Comparison of ENCODE assay signal across 1 cellular context in genomic region chr12:949337-950099, GRCh38.
TF ChIP-seq lines count a peak whose summit lies in the region.

TSS of gene RAD52 (minus strand) at chr12:949694. CDS start at chr12:933058, 16,636 bp downstream.

TF ChIP-seq in GM12878, 131 proteins besides CTCF, POLR2A, EP300 and RAD21 (continued from another document and continues in another):
- TF ChIP-seq ZNF592 (IDR thresholded peaks at IDR 0.05) (peak; percentile 99), RFX5 (IDR thresholded peaks at IDR 0.05; ENCODE audit: low read depth, low read length) (peak; percentile 16; the same call in 1 of the 2 replicates), YY1 (IDR thresholded peaks at IDR 0.05; ENCODE audit: low read depth, low read length) (peak; percentile 84), SKIL (IDR thresholded peaks at IDR 0.05; ENCODE audit: low read depth, poor library complexity, severe bottlenecking) (peak; percentile 77), CEBPB (IDR thresholded peaks at IDR 0.05; ENCODE audit: borderline replicate concordance in 1 of 2, low read depth in 2 of 2, low read length in 2 of 2) (no peak), HDAC6 (IDR thresholded peaks at IDR 0.05; ENCODE audit: unreplicated experiment) (no peak), HCFC1 (IDR thresholded peaks at IDR 0.05; ENCODE audit: low read length) (peak; percentile 80), NR2C1 (IDR thresholded peaks at IDR 0.05) (peak; percentile 61; the same call in 1 of the 2 replicates), EGR1 (IDR thresholded peaks at IDR 0.05; ENCODE audit: borderline replicate concordance in 1 of 2, low read depth in 2 of 2, low read length in 2 of 2) (peak in 1 of 2 experiments; percentile 98; a peak in 2 of 3 replicates), FOXK2 (IDR thresholded peaks at IDR 0.05) (no peak; the same call in 1 of the 2 replicates), ESRRA (IDR thresholded peaks at IDR 0.05; ENCODE audit: low read length) (no peak; the same call in 1 of the 2 replicates), JUND (IDR thresholded peaks at IDR 0.05; ENCODE audit: low read depth, low read length) (peak; percentile 42; the same call in 1 of the 2 replicates), SUPT20H (IDR thresholded peaks at IDR 0.05; ENCODE audit: borderline replicate concordance, control insufficient read depth, low read depth, low read length) (no peak), ZNF217 (IDR thresholded peaks at IDR 0.05) (no peak), ZBTB4 (CRISPR knock-in tag; IDR thresholded peaks at IDR 0.05) (no peak), CEBPZ (IDR thresholded peaks at IDR 0.05; ENCODE audit: low read depth, low read length) (no peak; the same call in 1 of the 2 replicates), E2F4 (IDR thresholded peaks at IDR 0.05; ENCODE audit: low read depth, low read length) (peak; percentile 71; the same call in 1 of the 2 replicates), RELA (IDR thresholded peaks at IDR 0.05; ENCODE audit: borderline replicate concordance, partially characterized antibody) (peak; percentile 56), MEF2B (IDR thresholded peaks at IDR 0.05; ENCODE audit: partially characterized antibody, poor library complexity, severe bottlenecking) (no peak), BCL11A (IDR thresholded peaks at IDR 0.05; ENCODE audit: low read depth, low read length) (no peak; the same call in 1 of the 2 replicates), HDGF (IDR thresholded peaks at IDR 0.05) (peak; percentile 99), E4F1 (IDR thresholded peaks at IDR 0.05; ENCODE audit: borderline replicate concordance, partially characterized antibody) (peak; percentile 100), SMARCA5 (IDR thresholded peaks at IDR 0.05) (peak; percentile 92), GABPA (IDR thresholded peaks at IDR 0.05; ENCODE audit: low read depth) (peak; percentile 23; the same call in 1 of the 2 replicates), WRNIP1 (IDR thresholded peaks at IDR 0.05; ENCODE audit: borderline replicate concordance, low read depth, low read length) (no peak), RBBP5 (conservative IDR thresholded peaks at IDR 0.05) (no peak), ASH2L (IDR thresholded peaks at IDR 0.05; ENCODE audit: borderline replicate concordance, low read depth) (no peak; the same call in 1 of the 2 replicates), TAF1 (IDR thresholded peaks at IDR 0.05; ENCODE audit: borderline replicate concordance, low read depth, low read length) (peak; percentile 68), ZBTB33 (IDR thresholded peaks at IDR 0.05) (0 out of 2 replicates have a peak, but pooled peaks have one; percentile 5), CREB1 (IDR thresholded peaks at IDR 0.05; ENCODE audit: low read depth) (0 out of 2 replicates have a peak, but pooled peaks have one; percentile 25), TARDBP (IDR thresholded peaks at IDR 0.05; ENCODE audit: borderline replicate concordance) (peak; percentile 17; the same call in 1 of the 2 replicates), STAT1 (conservative IDR thresholded peaks at IDR 0.05) (peak; percentile 16; the same call in 1 of the 2 replicates), MTA3 (IDR thresholded peaks at IDR 0.05; ENCODE audit: borderline replicate concordance, low read length) (no peak), NRF1 (conservative IDR thresholded peaks at IDR 0.05; ENCODE audit: low read depth, low read length) (no peak; the same call in 1 of the 2 replicates), IRF3 (IDR thresholded peaks at IDR 0.05) (0 out of 2 replicates have a peak, but pooled peaks have one; percentile 3), SREBF2 (IDR thresholded peaks at IDR 0.05; ENCODE audit: low read length) (0 out of 2 replicates have a peak, but pooled peaks have one; percentile 17), MYB (IDR thresholded peaks at IDR 0.05; ENCODE audit: borderline replicate concordance, low read depth, low read length) (no peak)
